Comparison of ENCODE assay signal across 26 cellular contexts in the genomic region with DNA sequence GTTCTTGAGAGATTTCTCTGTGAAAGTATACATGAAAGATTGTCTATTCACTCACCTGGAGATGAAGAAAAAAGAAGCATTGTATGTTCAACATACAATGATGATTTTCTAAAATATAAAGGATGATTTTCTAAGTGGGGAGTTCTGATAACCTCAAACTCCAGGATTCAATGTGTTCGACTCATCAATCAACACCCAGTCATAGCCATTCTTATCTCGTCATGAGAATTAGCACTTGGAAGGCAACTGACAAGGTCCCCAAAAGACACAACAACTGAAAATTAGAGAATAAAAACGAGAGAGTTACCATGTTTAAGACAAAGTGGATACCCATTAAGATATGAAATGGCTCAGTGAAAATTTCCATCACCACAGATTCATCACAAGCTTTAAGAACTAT.
"Had no signal": no experiment of that assay in that cellular context is flagged by ENCODE, and none has a peak within 500 bp of the region (broad histone marks: within the 10 kb centered on the region; RNA-seq: fewer than 3 reads in every experiment).

No MANE protein-coding gene starts in this region.

- FAIRE-seq: colon, endometrium, endothelial cell of umbilical vein, frontal cortex had no signal

- DNase-seq: colonic mucosa; cortex of kidney; dermis blood vessel endothelial cell; dorsolateral prefrontal cortex; effector CD4-positive, alpha-beta T cell; effector CD8-positive, alpha-beta T cell; effector memory CD4-positive, alpha-beta T cell; effector memory CD8-positive, alpha-beta T cell; endodermal cell; erythroblast; esophagus squamous epithelium; foreskin keratinocyte; foreskin melanocyte; gastrocnemius medialis; glutamatergic neuron; heart left ventricle; heart right ventricle had no signal

- H3K27me3 ChIP-seq: colonic mucosa had no signal

- H3K9me3 ChIP-seq: colonic mucosa, esophagus muscularis mucosa, esophagus squamous epithelium, gastrocnemius medialis, gastroesophageal sphincter, heart left ventricle, heart right ventricle had no signal

- H3K4me1 ChIP-seq: colonic mucosa, esophagus muscularis mucosa, esophagus squamous epithelium, foreskin keratinocyte, gastrocnemius medialis, gastroesophageal sphincter, heart left ventricle, heart right ventricle had no signal

- ATAC-seq: effector memory CD8-positive, alpha-beta T cell; esophagus mucosa; foreskin keratinocyte; gastrocnemius medialis; gastroesophageal sphincter; heart left ventricle; heart right ventricle had no signal

- H3K36me3 ChIP-seq: colonic mucosa, esophagus muscularis mucosa, esophagus squamous epithelium, gastrocnemius medialis, gastroesophageal sphincter, heart left ventricle, heart right ventricle had no signal

- H3K4me3 ChIP-seq: colonic mucosa, coronary artery, dorsolateral prefrontal cortex, esophagus muscularis mucosa, esophagus squamous epithelium, gastrocnemius medialis, gastroesophageal sphincter, heart left ventricle, heart right ventricle had no signal

- H3K27ac ChIP-seq: colonic mucosa, coronary artery, dorsolateral prefrontal cortex, epithelial cell of prostate, esophagus muscularis mucosa, esophagus squamous epithelium, foreskin keratinocyte, gastrocnemius medialis, gastroesophageal sphincter, heart left ventricle, heart right ventricle had no signal
